In the genomic region with DNA sequence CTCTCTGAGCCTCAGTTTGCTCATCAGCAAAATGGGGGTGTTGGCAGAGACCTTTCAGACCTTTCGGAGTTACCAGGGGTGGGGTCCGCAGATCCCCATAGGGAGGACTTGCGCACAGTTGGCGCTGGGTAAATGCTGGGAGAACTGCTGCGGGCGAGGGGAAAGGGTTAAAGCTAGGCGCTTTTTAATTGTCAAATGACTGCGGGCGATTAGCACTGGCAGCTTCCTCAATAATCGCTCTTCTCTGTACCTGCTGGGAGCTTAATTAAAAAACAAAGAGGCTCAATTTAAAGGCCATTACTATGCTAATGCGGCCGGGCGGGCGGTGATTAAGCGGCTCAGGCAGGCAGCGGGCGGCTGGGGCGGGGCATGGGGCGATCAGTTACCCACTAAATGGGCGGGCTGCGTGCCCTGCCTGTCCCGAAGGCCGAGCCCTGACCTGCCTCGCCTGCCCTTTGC, we compare ENCODE assay signal across 1 cellular context.
TF ChIP-seq lines count a peak whose summit lies in the region.

No MANE protein-coding gene starts in this region.

TF ChIP-seq in WTC11, 78 proteins besides CTCF, POLR2A, EP300 and RAD21 (continued from another document):
- TF ChIP-seq FOXK1 (CRISPR knock-in tag; IDR thresholded peaks at IDR 0.05) (peak; percentile 58; the same call in 1 of the 2 replicates), SP1 (CRISPR knock-in tag; conservative IDR thresholded peaks at IDR 0.05) (peak; percentile 66), EMX1 (CRISPR knock-in tag; IDR thresholded peaks at IDR 0.05) (no peak), JUN (CRISPR knock-in tag; IDR thresholded peaks at IDR 0.05) (no peak), ZBTB21 (CRISPR knock-in tag; IDR thresholded peaks at IDR 0.05; ENCODE audit: borderline replicate concordance) (no peak), TEAD4 (CRISPR knock-in tag; IDR thresholded peaks at IDR 0.05) (no peak), ETV6 (CRISPR knock-in tag; IDR thresholded peaks at IDR 0.05) (peak; percentile 78), ZNF671 (CRISPR knock-in tag; IDR thresholded peaks at IDR 0.05) (no peak), OVOL2 (CRISPR knock-in tag; IDR thresholded peaks at IDR 0.05; ENCODE audit: borderline replicate concordance) (no peak), TEAD1 (CRISPR knock-in tag; IDR thresholded peaks at IDR 0.05) (peak; percentile 73; the same call in 1 of the 2 replicates), NR2C2 (CRISPR knock-in tag; IDR thresholded peaks at IDR 0.05) (no peak), SMAD3 (CRISPR knock-in tag; IDR thresholded peaks at IDR 0.05; ENCODE audit: borderline replicate concordance) (no peak), CBFB (CRISPR knock-in tag; IDR thresholded peaks at IDR 0.05; ENCODE audit: low read depth) (no peak), TP53 (CRISPR knock-in tag; IDR thresholded peaks at IDR 0.05) (no peak), FOXP1 (CRISPR knock-in tag; IDR thresholded peaks at IDR 0.05; ENCODE audit: borderline replicate concordance) (no peak), FOXJ3 (CRISPR knock-in tag; IDR thresholded peaks at IDR 0.05; ENCODE audit: borderline replicate concordance) (no peak), GTF2I (CRISPR knock-in tag; conservative IDR thresholded peaks at IDR 0.05) (peak; percentile 83), ZNF232 (CRISPR knock-in tag; IDR thresholded peaks at IDR 0.05) (no peak), NFE2L1 (CRISPR knock-in tag; IDR thresholded peaks at IDR 0.05) (no peak), CREB1 (CRISPR knock-in tag; IDR thresholded peaks at IDR 0.05) (no peak), ZNF138 (CRISPR knock-in tag; conservative IDR thresholded peaks at IDR 0.05) (no peak)
- TF ChIP-seq, protein P1, sequence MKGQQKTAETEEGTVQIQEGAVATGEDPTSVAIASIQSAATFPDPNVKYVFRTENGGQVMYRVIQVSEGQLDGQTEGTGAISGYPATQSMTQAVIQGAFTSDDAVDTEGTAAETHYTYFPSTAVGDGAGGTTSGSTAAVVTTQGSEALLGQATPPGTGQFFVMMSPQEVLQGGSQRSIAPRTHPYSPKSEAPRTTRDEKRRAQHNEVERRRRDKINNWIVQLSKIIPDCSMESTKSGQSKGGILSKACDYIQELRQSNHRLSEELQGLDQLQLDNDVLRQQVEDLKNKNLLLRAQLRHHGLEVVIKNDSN (CRISPR knock-in tag; IDR thresholded peaks at IDR 0.05): peak; percentile 20; the same call in 1 of the 2 replicates
- TF ChIP-seq, protein P2, sequence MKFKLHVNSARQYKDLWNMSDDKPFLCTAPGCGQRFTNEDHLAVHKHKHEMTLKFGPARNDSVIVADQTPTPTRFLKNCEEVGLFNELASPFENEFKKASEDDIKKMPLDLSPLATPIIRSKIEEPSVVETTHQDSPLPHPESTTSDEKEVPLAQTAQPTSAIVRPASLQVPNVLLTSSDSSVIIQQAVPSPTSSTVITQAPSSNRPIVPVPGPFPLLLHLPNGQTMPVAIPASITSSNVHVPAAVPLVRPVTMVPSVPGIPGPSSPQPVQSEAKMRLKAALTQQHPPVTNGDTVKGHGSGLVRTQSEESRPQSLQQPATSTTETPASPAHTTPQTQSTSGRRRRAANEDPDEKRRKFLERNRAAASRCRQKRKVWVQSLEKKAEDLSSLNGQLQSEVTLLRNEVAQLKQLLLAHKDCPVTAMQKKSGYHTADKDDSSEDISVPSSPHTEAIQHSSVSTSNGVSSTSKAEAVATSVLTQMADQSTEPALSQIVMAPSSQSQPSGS (CRISPR knock-in tag; IDR thresholded peaks at IDR 0.05; ENCODE audit: borderline replicate concordance, low read depth): no peak
- TF ChIP-seq, protein P3, sequence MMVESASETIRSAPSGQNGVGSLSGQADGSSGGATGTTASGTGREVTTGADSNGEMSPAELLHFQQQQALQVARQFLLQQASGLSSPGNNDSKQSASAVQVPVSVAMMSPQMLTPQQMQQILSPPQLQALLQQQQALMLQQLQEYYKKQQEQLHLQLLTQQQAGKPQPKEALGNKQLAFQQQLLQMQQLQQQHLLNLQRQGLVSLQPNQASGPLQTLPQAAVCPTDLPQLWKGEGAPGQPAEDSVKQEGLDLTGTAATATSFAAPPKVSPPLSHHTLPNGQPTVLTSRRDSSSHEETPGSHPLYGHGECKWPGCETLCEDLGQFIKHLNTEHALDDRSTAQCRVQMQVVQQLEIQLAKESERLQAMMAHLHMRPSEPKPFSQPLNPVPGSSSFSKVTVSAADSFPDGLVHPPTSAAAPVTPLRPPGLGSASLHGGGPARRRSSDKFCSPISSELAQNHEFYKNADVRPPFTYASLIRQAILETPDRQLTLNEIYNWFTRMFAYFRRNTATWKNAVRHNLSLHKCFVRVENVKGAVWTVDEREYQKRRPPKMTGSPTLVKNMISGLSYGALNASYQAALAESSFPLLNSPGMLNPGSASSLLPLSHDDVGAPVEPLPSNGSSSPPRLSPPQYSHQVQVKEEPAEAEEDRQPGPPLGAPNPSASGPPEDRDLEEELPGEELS (CRISPR knock-in tag; IDR thresholded peaks at IDR 0.05): peak; percentile 69
- TF ChIP-seq, protein P4, sequence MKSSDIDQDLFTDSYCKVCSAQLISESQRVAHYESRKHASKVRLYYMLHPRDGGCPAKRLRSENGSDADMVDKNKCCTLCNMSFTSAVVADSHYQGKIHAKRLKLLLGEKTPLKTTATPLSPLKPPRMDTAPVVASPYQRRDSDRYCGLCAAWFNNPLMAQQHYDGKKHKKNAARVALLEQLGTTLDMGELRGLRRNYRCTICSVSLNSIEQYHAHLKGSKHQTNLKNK (CRISPR knock-in tag; IDR thresholded peaks at IDR 0.05): peak; percentile 97
- TF ChIP-seq, protein P5, sequence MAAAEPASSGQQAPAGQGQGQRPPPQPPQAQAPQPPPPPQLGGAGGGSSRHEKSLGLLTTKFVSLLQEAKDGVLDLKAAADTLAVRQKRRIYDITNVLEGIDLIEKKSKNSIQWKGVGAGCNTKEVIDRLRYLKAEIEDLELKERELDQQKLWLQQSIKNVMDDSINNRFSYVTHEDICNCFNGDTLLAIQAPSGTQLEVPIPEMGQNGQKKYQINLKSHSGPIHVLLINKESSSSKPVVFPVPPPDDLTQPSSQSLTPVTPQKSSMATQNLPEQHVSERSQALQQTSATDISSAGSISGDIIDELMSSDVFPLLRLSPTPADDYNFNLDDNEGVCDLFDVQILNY (CRISPR knock-in tag; IDR thresholded peaks at IDR 0.05): peak; percentile 67; the same call in 1 of the 2 replicates
- TF ChIP-seq, protein P6, sequence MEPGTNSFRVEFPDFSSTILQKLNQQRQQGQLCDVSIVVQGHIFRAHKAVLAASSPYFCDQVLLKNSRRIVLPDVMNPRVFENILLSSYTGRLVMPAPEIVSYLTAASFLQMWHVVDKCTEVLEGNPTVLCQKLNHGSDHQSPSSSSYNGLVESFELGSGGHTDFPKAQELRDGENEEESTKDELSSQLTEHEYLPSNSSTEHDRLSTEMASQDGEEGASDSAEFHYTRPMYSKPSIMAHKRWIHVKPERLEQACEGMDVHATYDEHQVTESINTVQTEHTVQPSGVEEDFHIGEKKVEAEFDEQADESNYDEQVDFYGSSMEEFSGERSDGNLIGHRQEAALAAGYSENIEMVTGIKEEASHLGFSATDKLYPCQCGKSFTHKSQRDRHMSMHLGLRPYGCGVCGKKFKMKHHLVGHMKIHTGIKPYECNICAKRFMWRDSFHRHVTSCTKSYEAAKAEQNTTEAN (CRISPR knock-in tag; IDR thresholded peaks at IDR 0.05): 0 out of 2 replicates have a peak, but pooled peaks have one; percentile 24
- TF ChIP-seq, protein P7, sequence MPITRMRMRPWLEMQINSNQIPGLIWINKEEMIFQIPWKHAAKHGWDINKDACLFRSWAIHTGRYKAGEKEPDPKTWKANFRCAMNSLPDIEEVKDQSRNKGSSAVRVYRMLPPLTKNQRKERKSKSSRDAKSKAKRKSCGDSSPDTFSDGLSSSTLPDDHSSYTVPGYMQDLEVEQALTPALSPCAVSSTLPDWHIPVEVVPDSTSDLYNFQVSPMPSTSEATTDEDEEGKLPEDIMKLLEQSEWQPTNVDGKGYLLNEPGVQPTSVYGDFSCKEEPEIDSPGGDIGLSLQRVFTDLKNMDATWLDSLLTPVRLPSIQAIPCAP (CRISPR knock-in tag; IDR thresholded peaks at IDR 0.05): no peak
- TF ChIP-seq, protein P8, sequence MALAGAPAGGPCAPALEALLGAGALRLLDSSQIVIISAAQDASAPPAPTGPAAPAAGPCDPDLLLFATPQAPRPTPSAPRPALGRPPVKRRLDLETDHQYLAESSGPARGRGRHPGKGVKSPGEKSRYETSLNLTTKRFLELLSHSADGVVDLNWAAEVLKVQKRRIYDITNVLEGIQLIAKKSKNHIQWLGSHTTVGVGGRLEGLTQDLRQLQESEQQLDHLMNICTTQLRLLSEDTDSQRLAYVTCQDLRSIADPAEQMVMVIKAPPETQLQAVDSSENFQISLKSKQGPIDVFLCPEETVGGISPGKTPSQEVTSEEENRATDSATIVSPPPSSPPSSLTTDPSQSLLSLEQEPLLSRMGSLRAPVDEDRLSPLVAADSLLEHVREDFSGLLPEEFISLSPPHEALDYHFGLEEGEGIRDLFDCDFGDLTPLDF (CRISPR knock-in tag; IDR thresholded peaks at IDR 0.05): no peak
- TF ChIP-seq, protein P9, sequence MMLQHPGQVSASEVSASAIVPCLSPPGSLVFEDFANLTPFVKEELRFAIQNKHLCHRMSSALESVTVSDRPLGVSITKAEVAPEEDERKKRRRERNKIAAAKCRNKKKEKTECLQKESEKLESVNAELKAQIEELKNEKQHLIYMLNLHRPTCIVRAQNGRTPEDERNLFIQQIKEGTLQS (CRISPR knock-in tag; conservative IDR thresholded peaks at IDR 0.05): no peak
- TF ChIP-seq, protein P10, sequence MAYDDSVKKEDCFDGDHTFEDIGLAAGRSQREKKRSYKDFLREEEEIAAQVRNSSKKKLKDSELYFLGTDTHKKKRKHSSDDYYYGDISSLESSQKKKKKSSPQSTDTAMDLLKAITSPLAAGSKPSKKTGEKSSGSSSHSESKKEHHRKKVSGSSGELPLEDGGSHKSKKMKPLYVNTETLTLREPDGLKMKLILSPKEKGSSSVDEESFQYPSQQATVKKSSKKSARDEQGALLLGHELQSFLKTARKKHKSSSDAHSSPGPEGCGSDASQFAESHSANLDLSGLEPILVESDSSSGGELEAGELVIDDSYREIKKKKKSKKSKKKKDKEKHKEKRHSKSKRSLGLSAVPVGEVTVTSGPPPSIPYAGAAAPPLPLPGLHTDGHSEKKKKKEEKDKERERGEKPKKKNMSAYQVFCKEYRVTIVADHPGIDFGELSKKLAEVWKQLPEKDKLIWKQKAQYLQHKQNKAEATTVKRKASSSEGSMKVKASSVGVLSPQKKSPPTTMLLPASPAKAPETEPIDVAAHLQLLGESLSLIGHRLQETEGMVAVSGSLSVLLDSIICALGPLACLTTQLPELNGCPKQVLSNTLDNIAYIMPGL (CRISPR knock-in tag; IDR thresholded peaks at IDR 0.05): no peak
- TF ChIP-seq, protein P11, sequence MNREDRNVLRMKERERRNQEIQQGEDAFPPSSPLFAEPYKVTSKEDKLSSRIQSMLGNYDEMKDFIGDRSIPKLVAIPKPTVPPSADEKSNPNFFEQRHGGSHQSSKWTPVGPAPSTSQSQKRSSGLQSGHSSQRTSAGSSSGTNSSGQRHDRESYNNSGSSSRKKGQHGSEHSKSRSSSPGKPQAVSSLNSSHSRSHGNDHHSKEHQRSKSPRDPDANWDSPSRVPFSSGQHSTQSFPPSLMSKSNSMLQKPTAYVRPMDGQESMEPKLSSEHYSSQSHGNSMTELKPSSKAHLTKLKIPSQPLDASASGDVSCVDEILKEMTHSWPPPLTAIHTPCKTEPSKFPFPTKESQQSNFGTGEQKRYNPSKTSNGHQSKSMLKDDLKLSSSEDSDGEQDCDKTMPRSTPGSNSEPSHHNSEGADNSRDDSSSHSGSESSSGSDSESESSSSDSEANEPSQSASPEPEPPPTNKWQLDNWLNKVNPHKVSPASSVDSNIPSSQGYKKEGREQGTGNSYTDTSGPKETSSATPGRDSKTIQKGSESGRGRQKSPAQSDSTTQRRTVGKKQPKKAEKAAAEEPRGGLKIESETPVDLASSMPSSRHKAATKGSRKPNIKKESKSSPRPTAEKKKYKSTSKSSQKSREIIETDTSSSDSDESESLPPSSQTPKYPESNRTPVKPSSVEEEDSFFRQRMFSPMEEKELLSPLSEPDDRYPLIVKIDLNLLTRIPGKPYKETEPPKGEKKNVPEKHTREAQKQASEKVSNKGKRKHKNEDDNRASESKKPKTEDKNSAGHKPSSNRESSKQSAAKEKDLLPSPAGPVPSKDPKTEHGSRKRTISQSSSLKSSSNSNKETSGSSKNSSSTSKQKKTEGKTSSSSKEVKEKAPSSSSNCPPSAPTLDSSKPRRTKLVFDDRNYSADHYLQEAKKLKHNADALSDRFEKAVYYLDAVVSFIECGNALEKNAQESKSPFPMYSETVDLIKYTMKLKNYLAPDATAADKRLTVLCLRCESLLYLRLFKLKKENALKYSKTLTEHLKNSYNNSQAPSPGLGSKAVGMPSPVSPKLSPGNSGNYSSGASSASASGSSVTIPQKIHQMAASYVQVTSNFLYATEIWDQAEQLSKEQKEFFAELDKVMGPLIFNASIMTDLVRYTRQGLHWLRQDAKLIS (CRISPR knock-in tag; IDR thresholded peaks at IDR 0.05; ENCODE audit: borderline replicate concordance): no peak
